25 cellular contexts compared by ENCODE assay signal in the genomic region with DNA sequence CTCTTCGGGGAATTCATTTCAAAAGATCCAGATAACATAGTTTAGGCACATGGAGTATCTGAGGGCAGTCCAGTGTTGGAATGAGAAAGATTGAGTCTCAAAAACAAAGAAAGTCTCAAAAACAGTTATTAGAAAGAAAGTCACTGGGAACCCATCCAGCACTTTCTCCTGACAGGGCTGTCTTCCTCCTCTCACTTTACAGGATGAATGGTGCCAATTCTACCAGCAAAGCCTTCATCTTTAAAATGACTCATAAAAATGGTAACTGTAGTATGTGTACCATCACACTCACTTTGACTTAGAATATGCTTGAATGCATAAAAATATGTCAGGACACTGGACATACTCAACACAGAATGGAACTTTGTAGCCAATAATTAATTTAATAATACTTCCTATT.
"Had no signal": no experiment of that assay in that cellular context is flagged by ENCODE, and none has a peak within 500 bp of the region (broad histone marks: within the 10 kb centered on the region; RNA-seq: fewer than 3 reads in every experiment).

No MANE protein-coding gene starts in this region.

- H3K27me3 ChIP-seq: neutrophil, right atrium auricular region, suprapubic skin, transverse colon, vagina had no signal

- H3K27ac ChIP-seq: neutrophil, prostate gland, right atrium auricular region, suprapubic skin, transverse colon, vagina had no signal

- H3K4me2 ChIP-seq: smooth muscle cell had no signal

- H3K4me3 ChIP-seq: lung, mucosa of descending colon, prostate gland, right atrium auricular region, smooth muscle cell, suprapubic skin, transverse colon, vagina had no signal

- ATAC-seq: esophagus mucosa; mucosa of descending colon; natural killer cell treated with Interleukin-12 subunit alpha and Interleukin-12 subunit beta and Interleukin-15 and Interleukin-18, amount 100 ng/mL, for 72 hours; sciatic nerve; stimulated activated naive CD8-positive, alpha-beta T cell treated with anti-CD3 and anti-CD28 coated beads, Interleukin-15, amount 100 ng/mL, for 72 hours had no signal

- H3K36me3 ChIP-seq: neutrophil, right atrium auricular region, suprapubic skin, transverse colon, vagina had no signal

- H3K9me3 ChIP-seq: mucosa of descending colon, neutrophil, prostate gland, right atrium auricular region, suprapubic skin, transverse colon, vagina had no signal

- H3K4me1 ChIP-seq: right atrium auricular region, suprapubic skin, vagina had no signal

- DNase-seq: cortex of kidney; effector CD4-positive, alpha-beta T cell; foreskin melanocyte; hypothalamus; immature natural killer cell; islet precursor cell; mucosa of descending colon; naive B cell; stimulated activated CD4-positive, alpha-beta T cell treated with anti-CD3 and anti-CD28 coated beads, Interleukin-12 subunit alpha, Interleukin-12 subunit beta, amount 100 ng/mL, for 4 hours; stimulated activated CD4-positive, alpha-beta T cell treated with anti-CD3 and anti-CD28 coated beads, Interleukin-1b, Interleukin-23, amount 100 ng/mL, for 48 hours; stimulated activated CD4-positive, alpha-beta T cell treated with anti-CD3 and anti-CD28 coated beads, Interleukin-4, amount 100 ng/mL, for 1 hour; stimulated activated CD8-positive, alpha-beta memory T cell treated with anti-CD3 and anti-CD28 coated beads, Interleukin-4, amount 100 ng/mL, for 48 hours; stimulated activated naive CD4-positive, alpha-beta T cell; stimulated activated naive CD8-positive, alpha-beta T cell treated with anti-CD3 and anti-CD28 coated beads, Interleukin-15, amount 100 ng/mL, for 72 hours; transverse colon had no signal
